In genomic region chr15:99155961-99156443, GRCh38 we compare ENCODE assay signal across 16 cellular contexts. TPM values are rescaled to one million over a fixed set of nuclear protein-coding genes. Genes with fewer than 3 reads are reported as not detected.
DNase-seq lines count a peak whose midpoint lies in the region; ATAC-seq and TF ChIP-seq lines count a peak whose summit lies in the region.
"Had no signal": no experiment of that assay in that cellular context is flagged by ENCODE, and none has a peak within 500 bp of the region (broad histone marks: within the 10 kb centered on the region; RNA-seq: fewer than 3 reads in every experiment).

No MANE protein-coding gene starts in this region.

- no peak; the same call in 1 of the 2 replicates for ATAC-seq in WTC11
- ATAC-seq in left colon = peak; percentile 90
- ATAC-seq in left cardiac atrium = no peak
- no peak for ATAC-seq in upper lobe of left lung (ENCODE audit: low FRiP score in 2 of 2)
- ATAC-seq: T-cell had no signal

- peaks cover 56% of the 10 kb centered on the region for H3K36me3 Mint-ChIP-seq in HFFc6 (ENCODE audit: low read depth)
- H3K36me3 Mint-ChIP-seq in WTC11 = peaks cover 23% of the 10 kb centered on the region
- H3K36me3 Mint-ChIP-seq: activated naive CD4-positive, alpha-beta T cell treated with anti-CD3 and anti-CD28 coated beads, Interleukin-2, amount 10 ng/mL, durations not matched to agents 7 days and 5 days; T-cell had no signal

- TF ChIP-seq EP300 in upper lobe of left lung (IDR thresholded peaks at IDR 0.05) = no peak

- H3K9me3 Mint-ChIP-seq in HFFc6 (no peaks in the 10 kb centered on the region), WTC11 (no peaks in the 10 kb centered on the region)
- H3K9me3 Mint-ChIP-seq: activated naive CD4-positive, alpha-beta T cell treated with anti-CD3 and anti-CD28 coated beads, Interleukin-2, amount 10 ng/mL, durations not matched to agents 7 days and 5 days; T-cell had no signal

- WGBS in upper lobe of left lung, 2 donors = 77 to 89% methylated on average over 9 of the region's 9 CpGs

- H3K27ac Mint-ChIP-seq in HFFc6 = peak overlapping the region; percentile 53
- H3K27ac Mint-ChIP-seq in WTC11 = peak overlapping the region; percentile 29; the same call in 1 of the 2 replicates
- H3K27ac Mint-ChIP-seq: activated naive CD4-positive, alpha-beta T cell treated with anti-CD3 and anti-CD28 coated beads, Interleukin-2, amount 10 ng/mL, durations not matched to agents 7 days and 5 days; T-cell had no signal

- 0 out of 2 replicates have a peak overlapping the region, but pooled peaks have one; percentile 24 for H3K4me3 Mint-ChIP-seq in HFFc6
- no peak overlapping the region for H3K4me3 Mint-ChIP-seq in WTC11
- H3K4me3 Mint-ChIP-seq: activated naive CD4-positive, alpha-beta T cell treated with anti-CD3 and anti-CD28 coated beads, Interleukin-2, amount 10 ng/mL, durations not matched to agents 7 days and 5 days; T-cell had no signal

- no peaks in the 10 kb centered on the region for H3K4me1 ChIP-seq in Peyer's patch
- H3K4me1 ChIP-seq in upper lobe of left lung = peaks cover 0 to 6% (median 0%) of the 10 kb centered on the region in 4 donors
- H3K4me1 ChIP-seq: vagina had no signal

- H3K9me3 ChIP-seq in Peyer's patch (no peaks in the 10 kb centered on the region), upper lobe of left lung (no peaks in the 10 kb centered on the region)
- H3K9me3 ChIP-seq: vagina had no signal

- intact Hi-C loops in left colon (cut with DNase I, micrococcal nuclease) = no loop called here
- intact Hi-C loops in left cardiac atrium (cut with DNase I) = no loop called here

- H3K4me3 ChIP-seq in Peyer's patch (no peak overlapping the region), upper lobe of left lung (no peak overlapping the region)
- H3K4me3 ChIP-seq: vagina had no signal

- TF ChIP-seq CTCF in HFFc6 (IDR thresholded peaks at IDR 0.05) (no peak), WTC11 (IDR thresholded peaks at IDR 0.05) (no peak), Peyer's patch (IDR thresholded peaks at IDR 0.05) (no peak), upper lobe of left lung (IDR thresholded peaks at IDR 0.05) (no peak)

- POLR2A ChIA-PET in WTC11 (lab: Charles Lee) = no interaction called here

- H3K27ac ChIP-seq in Peyer's patch = no peak overlapping the region
- no peak overlapping the region for H3K27ac ChIP-seq in upper lobe of left lung
- H3K27ac ChIP-seq: vagina had no signal

- TF ChIP-seq POLR2A in Peyer's patch (IDR thresholded peaks at IDR 0.05) (no peak), upper lobe of left lung (IDR thresholded peaks at IDR 0.05) (no peak)

- H3K36me3 ChIP-seq in Peyer's patch (peaks cover 0 to 5% (median 0%) of the 10 kb centered on the region in 3 donors), upper lobe of left lung (peaks cover 0 to 10% (median 2%) of the 10 kb centered on the region in 4 donors)
- H3K36me3 ChIP-seq: vagina had no signal

- CTCF ChIA-PET in WTC11 (lab: Charles Lee) = interaction anchor here (1.9 kb wide), 1 partner anchor 56 kb away, joined by 5 read pairs; no protein-coding TSS in a partner anchor

- H3K4me1 Mint-ChIP-seq in HFFc6 (ENCODE audit: low read depth) (peaks cover 45% of the 10 kb centered on the region), WTC11 (peaks cover 12% of the 10 kb centered on the region)
- H3K4me1 Mint-ChIP-seq: activated naive CD4-positive, alpha-beta T cell treated with anti-CD3 and anti-CD28 coated beads, Interleukin-2, amount 10 ng/mL, durations not matched to agents 7 days and 5 days; T-cell had no signal

- peaks cover 2% of the 10 kb centered on the region for H3K27me3 Mint-ChIP-seq in HFFc6 (ENCODE audit: insufficient read depth)
- no peaks in the 10 kb centered on the region for H3K27me3 Mint-ChIP-seq in WTC11 (ENCODE audit: low read depth)
- H3K27me3 Mint-ChIP-seq: activated naive CD4-positive, alpha-beta T cell treated with anti-CD3 and anti-CD28 coated beads, Interleukin-2, amount 10 ng/mL, durations not matched to agents 7 days and 5 days; T-cell had no signal

- no peaks in the 10 kb centered on the region for H3K27me3 ChIP-seq in Peyer's patch
- H3K27me3 ChIP-seq in upper lobe of left lung = no peaks in the 10 kb centered on the region
- H3K27me3 ChIP-seq: vagina had no signal

- DNase-seq in A172 (ENCODE audit: low spot score) (peak; percentile 12), HFFc6 (peak; percentile 12), WTC11 (ENCODE audit: low spot score) (no peak), left colon (no peak), cerebellum (ENCODE audit: low spot score) (no peak), left cardiac atrium (no peak), Peyer's patch (no peak), upper lobe of left lung (no peak)
- DNase-seq: activated CD4-positive, alpha-beta T cell treated with anti-CD3 and anti-CD28 coated beads, Interleukin-2, amount 50 U/mL, for 48 hours; activated naive CD4-positive, alpha-beta T cell treated with anti-CD3 and anti-CD28 coated beads, Interleukin-2, amount 10 ng/mL, durations not matched to agents 7 days and 5 days; foreskin melanocyte; NCI-H1694; NK-92 treated with Interleukin-12 subunit alpha and Interleukin-12 subunit beta, amount 100 ng/mL, for 24 hours; stimulated activated CD4-positive, alpha-beta T cell treated with anti-CD3 and anti-CD28 coated beads, Interleukin-15, amount 100 ng/mL, for 24 hours; T-cell had no signal

TF ChIP-seq in WTC11, 78 proteins besides CTCF, POLR2A, EP300 and RAD21:
- no peak for TF ChIP-seq SOX15 (CRISPR knock-in tag; IDR thresholded peaks at IDR 0.05)
- TF ChIP-seq FOXP4 (CRISPR knock-in tag; IDR thresholded peaks at IDR 0.05) = no peak
- no peak for TF ChIP-seq NR3C1 (CRISPR knock-in tag; conservative IDR thresholded peaks at IDR 0.05; ENCODE audit: low read depth)
- TF ChIP-seq ELF4 (CRISPR knock-in tag; IDR thresholded peaks at IDR 0.05; ENCODE audit: low read depth) = no peak
- TF ChIP-seq FOXJ3 (CRISPR knock-in tag; IDR thresholded peaks at IDR 0.05; ENCODE audit: borderline replicate concordance) = no peak
- no peak for TF ChIP-seq SP1 (CRISPR knock-in tag; conservative IDR thresholded peaks at IDR 0.05)
- no peak for TF ChIP-seq SMAD3 (CRISPR knock-in tag; IDR thresholded peaks at IDR 0.05; ENCODE audit: borderline replicate concordance)
- TF ChIP-seq ZNF121 (CRISPR knock-in tag; IDR thresholded peaks at IDR 0.05) = no peak
- TF ChIP-seq ZNF232 (CRISPR knock-in tag; IDR thresholded peaks at IDR 0.05) = no peak
- no peak for TF ChIP-seq PRRX2 (CRISPR knock-in tag; IDR thresholded peaks at IDR 0.05)
- no peak for TF ChIP-seq ZNF281 (CRISPR knock-in tag; IDR thresholded peaks at IDR 0.05)
- TF ChIP-seq ZNF138 (CRISPR knock-in tag; conservative IDR thresholded peaks at IDR 0.05) = no peak
- no peak for TF ChIP-seq ZNF396 (CRISPR knock-in tag; IDR thresholded peaks at IDR 0.05; ENCODE audit: borderline replicate concordance)
- TF ChIP-seq GABPB1 (CRISPR knock-in tag; IDR thresholded peaks at IDR 0.05) = no peak
- no peak for TF ChIP-seq MYBL2 (CRISPR knock-in tag; IDR thresholded peaks at IDR 0.05)
- no peak for TF ChIP-seq NR2C2 (CRISPR knock-in tag; IDR thresholded peaks at IDR 0.05)
- TF ChIP-seq HMGA2 (CRISPR knock-in tag; IDR thresholded peaks at IDR 0.05) = no peak
- no peak for TF ChIP-seq ESRRA (CRISPR knock-in tag; IDR thresholded peaks at IDR 0.05; ENCODE audit: borderline replicate concordance)
- TF ChIP-seq RORB (CRISPR knock-in tag; IDR thresholded peaks at IDR 0.05) = no peak
- no peak for TF ChIP-seq TEAD4 (CRISPR knock-in tag; IDR thresholded peaks at IDR 0.05)

RNA-seq across cellular contexts. Expression of gene SYNM, which starts 51.1 kb away (rescaled TPM):
- 5.6 and 7.5 TPM in 2 replicates for total RNA-seq in A172 (2014; rRNA removed; shearing (Covaris generic))
- 1 to 10 TPM; 4.6 to 7.6 (median 7.4) TPM for total RNA-seq in HFFc6 (2021; fragmentation: NEBNext Ultra II Directional; extraction: Animal tissue kit (Norgen Biotek cat#: 25700))
- total RNA-seq in WTC11 (2021) = 2.1 to 2.2 TPM (median 2.2 TPM) in 3 replicates
- total RNA-seq in left colon = 10 to 100 TPM in 1 of 2 donors, 1 to 10 TPM in 1; 5.2 to 96.5 TPM
- total RNA-seq in cerebellum = 11.9 TPM
- 100 to 1,000 TPM; 302 to 329 TPM for total RNA-seq in left cardiac atrium
- 10 to 100 TPM in 3 of 4 donors, 1 to 10 TPM in 1; 6.0 to 38.5 (median 15.6) TPM for total RNA-seq in Peyer's patch
- total RNA-seq in upper lobe of left lung = 10 to 100 TPM in 5 of 6 donors, 1 to 10 TPM in 1; 8.2 to 50.1 (median 19.1) TPM

Comparison
In these comparisons a context has a peak if more than half of its experiments do, and no peak if none do; other contexts are left out.
1. DNase-seq: peak in A172 (single experiment) and HFFc6 (single experiment); none in WTC11 (single experiment), left colon (0 of 2), cerebellum (single experiment), left cardiac atrium (single experiment), Peyer's patch (0 of 3) and upper lobe of left lung (0 of 2).